In genomic region chr19:277131-277530, GRCh38 we compare ENCODE assay signal across 29 cellular contexts. TPM values are rescaled to one million over a fixed set of nuclear protein-coding genes. Genes with fewer than 3 reads are reported as not detected.
"Had no signal": no experiment of that assay in that cellular context is flagged by ENCODE, and none has a peak within 500 bp of the region (broad histone marks: within the 10 kb centered on the region; RNA-seq: fewer than 3 reads in every experiment).

No MANE protein-coding gene starts in this region.

- H3K9me3 ChIP-seq: adrenal gland, body of pancreas, colonic mucosa, left lung, lower lobe of right lung, sigmoid colon, thoracic aorta, upper lobe of right lung had no signal

- H3K27ac ChIP-seq: adrenal gland, body of pancreas, colonic mucosa, epithelial cell of prostate, left lung, lower lobe of right lung, sigmoid colon, thoracic aorta, upper lobe of right lung, VCaP had no signal

- H3K27ac Mint-ChIP-seq: activated CD4-positive, alpha-beta memory T cell treated with anti-CD3 and anti-CD28 coated beads for 36 hours; activated naive CD4-positive, alpha-beta T cell treated with anti-CD3 and anti-CD28 coated beads for 36 hours; activated naive CD8-positive, alpha-beta T cell treated with anti-CD3 and anti-CD28 coated beads for 36 hours; activated T-helper 1 cell treated with anti-CD3 and anti-CD28 coated beads, Interleukin-12 subunit alpha, Interleukin-12 subunit beta, Interleukin-2, Interleukin-4 antibody, amounts not matched to agents 30 ng/mL and 10 ng/mL and 1 ng/mL, durations not matched to agents 14 hours and 24 hours and 36 hours; naive thymus-derived CD8-positive, alpha-beta T cell; stimulated activated effector memory CD8-positive, alpha-beta T cell treated with anti-CD3 and anti-CD28 coated beads, Interleukin-12 subunit alpha, Interleukin-12 subunit beta, amount 100 ng/mL, for 72 hours; stimulated activated naive CD8-positive, alpha-beta T cell treated with anti-CD3 and anti-CD28 coated beads, Interleukin-15, Interleukin-2, amounts not matched to agents 100 ng/mL and 50 ng/mL, for 24 hours had no signal

- H3K4me3 Mint-ChIP-seq: activated CD4-positive, alpha-beta memory T cell treated with anti-CD3 and anti-CD28 coated beads for 36 hours; activated naive CD4-positive, alpha-beta T cell treated with anti-CD3 and anti-CD28 coated beads for 36 hours; activated naive CD8-positive, alpha-beta T cell treated with anti-CD3 and anti-CD28 coated beads for 36 hours; activated T-helper 1 cell treated with anti-CD3 and anti-CD28 coated beads, Interleukin-12 subunit alpha, Interleukin-12 subunit beta, Interleukin-2, Interleukin-4 antibody, amounts not matched to agents 30 ng/mL and 10 ng/mL and 1 ng/mL, durations not matched to agents 14 hours and 24 hours and 36 hours; naive thymus-derived CD8-positive, alpha-beta T cell; neural crest cell; stimulated activated effector memory CD8-positive, alpha-beta T cell treated with anti-CD3 and anti-CD28 coated beads, Interleukin-12 subunit alpha, Interleukin-12 subunit beta, amount 100 ng/mL, for 72 hours; stimulated activated naive CD8-positive, alpha-beta T cell treated with anti-CD3 and anti-CD28 coated beads, Interleukin-15, Interleukin-2, amounts not matched to agents 100 ng/mL and 50 ng/mL, for 24 hours had no signal

- H3K27me3 ChIP-seq: body of pancreas, colonic mucosa had no signal

- H3K36me3 Mint-ChIP-seq: activated CD4-positive, alpha-beta memory T cell treated with anti-CD3 and anti-CD28 coated beads for 36 hours; activated naive CD8-positive, alpha-beta T cell treated with anti-CD3 and anti-CD28 coated beads for 36 hours; naive thymus-derived CD8-positive, alpha-beta T cell; stimulated activated effector memory CD8-positive, alpha-beta T cell treated with anti-CD3 and anti-CD28 coated beads, Interleukin-12 subunit alpha, Interleukin-12 subunit beta, amount 100 ng/mL, for 72 hours had no signal

- H3K36me3 ChIP-seq: adrenal gland, colonic mucosa, left lung, lower lobe of right lung, sigmoid colon, thoracic aorta, upper lobe of right lung had no signal

- DNase-seq: activated CD4-positive, alpha-beta memory T cell treated with anti-CD3 and anti-CD28 coated beads for 36 hours; activated CD4-positive, alpha-beta T cell treated with anti-CD3 and anti-CD28 coated beads for 48 hours; activated CD8-positive, alpha-beta memory T cell treated with anti-CD3 and anti-CD28 coated beads, Interleukin-2, amount 50 U/mL, for 4 hours; activated effector memory CD4-positive, alpha-beta T cell treated with anti-CD3 and anti-CD28 coated beads, Interleukin-2, amount 50 U/mL, for 16 hours; activated naive CD8-positive, alpha-beta T cell treated with anti-CD3 and anti-CD28 coated beads for 36 hours; activated T-cell treated with anti-CD3 and anti-CD28 coated beads, Interleukin-2, amount 50 U/mL, for 1 hour; body of pancreas; cerebellar nuclear complex; colonic mucosa; effector CD8-positive, alpha-beta T cell; left lung; lower lobe of right lung; naive thymus-derived CD8-positive, alpha-beta T cell; occipital lobe; sigmoid colon; small intestine; stimulated activated CD4-positive, alpha-beta T cell treated with anti-CD3 and anti-CD28 coated beads, Interleukin-4, amount 100 ng/mL, for 24 hours; upper lobe of right lung had no signal

- H3K4me3 ChIP-seq: adrenal gland, body of pancreas, colonic mucosa, left lung, lower lobe of right lung, sigmoid colon, thoracic aorta, upper lobe of right lung had no signal

- H3K4me1 Mint-ChIP-seq: activated naive CD8-positive, alpha-beta T cell treated with anti-CD3 and anti-CD28 coated beads for 36 hours; stimulated activated effector memory CD8-positive, alpha-beta T cell treated with anti-CD3 and anti-CD28 coated beads, Interleukin-12 subunit alpha, Interleukin-12 subunit beta, amount 100 ng/mL, for 72 hours had no signal

- H3K4me1 ChIP-seq: adrenal gland, body of pancreas, colonic mucosa, left lung, lower lobe of right lung, sigmoid colon, upper lobe of right lung had no signal

- ATAC-seq: activated CD4-positive, CD25-positive, alpha-beta regulatory T cell treated with anti-CD3 and anti-CD28 coated beads, Interleukin-2, amount 50 U/mL, for 24 hours; body of pancreas; lower lobe of right lung; naive thymus-derived CD8-positive, alpha-beta T cell; stimulated activated effector memory CD8-positive, alpha-beta T cell treated with anti-CD3 and anti-CD28 coated beads, Interleukin-12 subunit alpha, Interleukin-12 subunit beta, amount 100 ng/mL, for 72 hours; upper lobe of right lung had no signal

- H3K9me3 Mint-ChIP-seq: activated CD4-positive, alpha-beta memory T cell treated with anti-CD3 and anti-CD28 coated beads for 36 hours; activated naive CD4-positive, alpha-beta T cell treated with anti-CD3 and anti-CD28 coated beads for 36 hours; activated naive CD8-positive, alpha-beta T cell treated with anti-CD3 and anti-CD28 coated beads for 36 hours; activated T-helper 1 cell treated with anti-CD3 and anti-CD28 coated beads, Interleukin-12 subunit alpha, Interleukin-12 subunit beta, Interleukin-2, Interleukin-4 antibody, amounts not matched to agents 30 ng/mL and 10 ng/mL and 1 ng/mL, durations not matched to agents 14 hours and 24 hours and 36 hours; naive thymus-derived CD8-positive, alpha-beta T cell; neural crest cell; stimulated activated effector memory CD8-positive, alpha-beta T cell treated with anti-CD3 and anti-CD28 coated beads, Interleukin-12 subunit alpha, Interleukin-12 subunit beta, amount 100 ng/mL, for 72 hours; stimulated activated naive CD8-positive, alpha-beta T cell treated with anti-CD3 and anti-CD28 coated beads, Interleukin-15, Interleukin-2, amounts not matched to agents 100 ng/mL and 50 ng/mL, for 24 hours had no signal

RNA-seq across cellular contexts. Expression of gene PLPP2, which starts 14.1 kb away (rescaled TPM):
- total RNA-seq: activated CD8-positive, alpha-beta memory T cell treated with anti-CD3 and anti-CD28 coated beads for 36 hours; activated naive CD8-positive, alpha-beta T cell treated with anti-CD3 and anti-CD28 coated beads for 36 hours; naive thymus-derived CD8-positive, alpha-beta T cell had no signal
